ENCODE assay signal across 28 cellular contexts in genomic region chr15:100844167-100844566, GRCh38. TPM values are rescaled to one million over a fixed set of nuclear protein-coding genes. Genes with fewer than 3 reads are reported as not detected.
"Had no signal": no experiment of that assay in that cellular context is flagged by ENCODE, and none has a peak within 500 bp of the region (broad histone marks: within the 10 kb centered on the region; RNA-seq: fewer than 3 reads in every experiment).

No MANE protein-coding gene starts in this region.

- H3K4me3 Mint-ChIP-seq: activated B cell treated with CpG ODN at 0.5 μM for 24 hours; activated CD8-positive, alpha-beta T cell treated with anti-CD3 and anti-CD28 coated beads for 36 hours; activated naive CD8-positive, alpha-beta T cell; activated T-cell treated with anti-CD3 and anti-CD28 coated beads, Interleukin-2, amount 50 U/mL, for 4 hours; activated T-helper 17 cell treated with anti-CD3 and anti-CD28 coated beads, Interleukin-2, amount 50 U/mL, for 72 hours; central memory CD8-positive, alpha-beta T cell; effector memory CD8-positive, alpha-beta T cell; T-cell; T-helper 1 cell treated with Interleukin-12 subunit alpha and Interleukin-12 subunit beta and Interleukin-4 antibody, amounts not matched to agents 30 μg/mL and 1 μg/mL, for 36 hours had no signal

- ATAC-seq: activated CD4-positive, CD25-positive, alpha-beta regulatory T cell treated with anti-CD3 and anti-CD28 coated beads, Interleukin-2, amount 50 U/mL, for 24 hours; activated CD8-positive, alpha-beta T cell treated with anti-CD3 and anti-CD28 coated beads for 36 hours; activated T-cell treated with anti-CD3 and anti-CD28 coated beads, Interleukin-2, amount 50 U/mL, for 4 hours; activated T-helper 17 cell treated with anti-CD3 and anti-CD28 coated beads, Interleukin-2, amount 50 U/mL, for 72 hours; effector memory CD8-positive, alpha-beta T cell; T-cell had no signal

- H3K36me3 Mint-ChIP-seq: activated naive CD8-positive, alpha-beta T cell; T-cell had no signal

- H3K27ac Mint-ChIP-seq: activated B cell treated with CpG ODN at 0.5 μM for 24 hours; activated CD8-positive, alpha-beta T cell treated with anti-CD3 and anti-CD28 coated beads for 36 hours; activated naive CD8-positive, alpha-beta T cell; activated T-helper 17 cell treated with anti-CD3 and anti-CD28 coated beads, Interleukin-2, amount 50 U/mL, for 72 hours; effector memory CD8-positive, alpha-beta T cell; T-cell; T-helper 1 cell treated with Interleukin-12 subunit alpha and Interleukin-12 subunit beta and Interleukin-4 antibody, amounts not matched to agents 30 μg/mL and 1 μg/mL, for 36 hours had no signal

- H3K27ac ChIP-seq: brain microvascular endothelial cell, WERI-Rb-1 had no signal

- H3K4me1 Mint-ChIP-seq: central memory CD8-positive, alpha-beta T cell had no signal

- H3K9me3 Mint-ChIP-seq: activated B cell treated with CpG ODN at 0.5 μM for 24 hours; activated CD8-positive, alpha-beta T cell treated with anti-CD3 and anti-CD28 coated beads for 36 hours; activated T-cell treated with anti-CD3 and anti-CD28 coated beads, Interleukin-2, amount 50 U/mL, for 4 hours; activated T-helper 17 cell treated with anti-CD3 and anti-CD28 coated beads, Interleukin-2, amount 50 U/mL, for 72 hours; central memory CD8-positive, alpha-beta T cell; effector memory CD8-positive, alpha-beta T cell; T-cell; T-helper 1 cell treated with Interleukin-12 subunit alpha and Interleukin-12 subunit beta and Interleukin-4 antibody, amounts not matched to agents 30 μg/mL and 1 μg/mL, for 36 hours had no signal

- H3K27me3 ChIP-seq: brain microvascular endothelial cell had no signal

- DNase-seq: activated B cell treated with CpG ODN at 0.5 μM for 24 hours; activated CD4-positive, alpha-beta T cell treated with anti-CD3 and anti-CD28 coated beads for 48 hours; activated CD4-positive, alpha-beta T cell treated with anti-CD3 and anti-CD28 coated beads, Interleukin-2, amount 50 U/mL, for 1 hour; activated CD4-positive, alpha-beta T cell treated with anti-CD3 and anti-CD28 coated beads, Interleukin-2, amount 50 U/mL, for 48 hours; activated CD8-positive, alpha-beta memory T cell treated with anti-CD3 and anti-CD28 coated beads for 24 hours; activated CD8-positive, alpha-beta T cell treated with anti-CD3 and anti-CD28 coated beads for 36 hours; activated effector memory CD4-positive, alpha-beta T cell treated with Interleukin-2 at 50 U/mL for 16 hours; activated gamma-delta T cell treated with Interleukin-2 at 50 U/mL for 16 hours; activated naive CD4-positive, alpha-beta T cell treated with anti-CD3 and anti-CD28 coated beads, Interleukin-2, amount 50 U/mL, for 16 hours; activated naive CD4-positive, alpha-beta T cell treated with Interleukin-2 at 50 U/mL for 16 hours; activated T-cell treated with anti-CD3 and anti-CD28 coated beads, Interleukin-2, amount 50 U/mL, for 4 hours; amniotic stem cell; anterior cingulate cortex; brain microvascular endothelial cell; cortex of kidney; dermis blood vessel endothelial cell; effector CD4-positive, alpha-beta T cell; effector memory CD8-positive, alpha-beta T cell; foreskin fibroblast; T-cell; T1000; WERI-Rb-1 had no signal

- H3K36me3 ChIP-seq: brain microvascular endothelial cell, WERI-Rb-1 had no signal

RNA-seq across cellular contexts. Expression of gene ALDH1A3, which starts 35.5 kb away (rescaled TPM):
- total RNA-seq: activated B cell treated with CpG ODN at 0.5 μM for 24 hours; activated CD8-positive, alpha-beta T cell treated with anti-CD3 and anti-CD28 coated beads for 36 hours; activated T-helper 17 cell treated with anti-CD3 and anti-CD28 coated beads, Interleukin-2, amount 50 U/mL, for 72 hours; T-helper 2 cell treated with Interferon-gamma antibody and Interleukin-4, amounts not matched to agents 100 ng/mL and 5 ng/mL, for 36 hours had no signal
